In genomic region chr15:91942676-91943417, GRCh38 we compare ENCODE assay signal across 8 cellular contexts.
A peak's percentile ranks its signal among the peaks of the same experiment; 100 is the strongest.
DNase-seq lines count a peak whose midpoint lies in the region; ATAC-seq and TF ChIP-seq lines count a peak whose summit lies in the region.

No MANE protein-coding gene starts in this region.

- peaks cover 5% of the 10 kb centered on the region; the same call in 1 of the 2 replicates for H3K4me1 ChIP-seq in IMR-90 (ENCODE audit: control insufficient read depth, insufficient read depth, low read length)

- H3K4me3 Mint-ChIP-seq in activated CD8-positive, alpha-beta memory T cell treated with anti-CD3 and anti-CD28 coated beads, Interleukin-2, amount 10 ng/mL, durations not matched to agents 7 days and 5 days: peak overlapping the region; percentile 50
- H3K4me3 Mint-ChIP-seq in T-helper 17 cell: peak overlapping the region; percentile 86
- peak overlapping the region; percentile 14 for H3K4me3 Mint-ChIP-seq in neural crest cell

- H3K9me3 ChIP-seq in IMR-90 (ENCODE audit: control insufficient read depth, insufficient read depth, low read length): no peaks in the 10 kb centered on the region
- no peaks in the 10 kb centered on the region for H3K9me3 ChIP-seq in T-helper 17 cell (ENCODE audit: control insufficient read depth, low read length, poor library complexity, severe bottlenecking)

- no TSS peak for BruUV-seq in IMR-90 (replicated peaks; lab: Mats Ljungman, UMichigan)

- H2AFZ ChIP-seq in IMR-90 (replicated peaks; ENCODE audit: low read length, poor library complexity): peak overlapping the region; percentile 36

- dilution Hi-C loops in IMR-90 (cut with HindIII; ENCODE audit: low sequenced_read_pairs, unreplicated experiment): no loop called here

- peak; percentile 70 for DNase-seq in activated CD8-positive, alpha-beta memory T cell treated with anti-CD3 and anti-CD28 coated beads, Interleukin-2, amount 10 ng/mL, durations not matched to agents 7 days and 5 days
- DNase-seq in activated CD8-positive, alpha-beta memory T cell treated with anti-CD3 and anti-CD28 coated beads for 24 hours: no peak
- DNase-seq in IMR-90: peak; percentile 89
- DNase-seq in T-helper 17 cell: peak in 1 of 3 donors; percentile 12
- DNase-seq in erythroblast (lab: John Stamatoyannopoulos, UW): peak; percentile 7 to 27
- DNase-seq in neural crest cell (ENCODE audit: low read depth, low spot score): no peak
- DNase-seq in D341Med (ENCODE audit: low spot score): no peak
- no peak for DNase-seq in H7

- no peak overlapping the region for H3K56ac ChIP-seq in IMR-90 (ENCODE audit: extremely low read depth, insufficient read depth, low read length)

- WGBS in IMR-90 (ENCODE audit: extremely low coverage in 2 of 2, insufficient read length in 1 of 2), 2 experiments: no CpG with 5 or more reads among the region's 10 CpGs

- peak overlapping the region; percentile 63 for H3K4me2 ChIP-seq in IMR-90 (ENCODE audit: low read depth, low read length)

- H3K9me3 Mint-ChIP-seq in activated CD8-positive, alpha-beta memory T cell treated with anti-CD3 and anti-CD28 coated beads, Interleukin-2, amount 10 ng/mL, durations not matched to agents 7 days and 5 days (ENCODE audit: low read depth): no peaks in the 10 kb centered on the region
- no peaks in the 10 kb centered on the region for H3K9me3 Mint-ChIP-seq in neural crest cell

- in situ Hi-C loops in IMR-90 (cut with MboI; ENCODE audit: low sequenced_read_pairs): no loop called here

- no peaks in the 10 kb centered on the region for H4K20me1 ChIP-seq in IMR-90 (ENCODE audit: insufficient read depth, low read length)

- H2BK15ac ChIP-seq in IMR-90 (ENCODE audit: low read depth, low read length): no peak overlapping the region

- no peak overlapping the region for H2BK120ac ChIP-seq in IMR-90 (ENCODE audit: low read depth, low read length)

- no peak overlapping the region for H3K9ac ChIP-seq in IMR-90 (ENCODE audit: low read depth, low read length)

- H3K79me1 ChIP-seq in IMR-90 (ENCODE audit: low read depth in 1 of 2, low read length in 2 of 2): peaks cover 3 to 11% of the 10 kb centered on the region in 2 experiments; a peak in 1 of 4 replicates

- H4K8ac ChIP-seq in IMR-90 (ENCODE audit: low read depth in 2 of 2, low read length in 2 of 2): no peak overlapping the region

- no peak for TF ChIP-seq POLR2A in IMR-90 (IDR thresholded peaks at IDR 0.05; ENCODE audit: low read depth, low read length)
- no peak for TF ChIP-seq POLR2A in erythroblast (IDR thresholded peaks at IDR 0.05; ENCODE audit: low read length)

- H2AK5ac ChIP-seq in IMR-90 (ENCODE audit: low read depth, low read length): no peak overlapping the region

- TF ChIP-seq RAD21 in IMR-90 (IDR thresholded peaks at IDR 0.05; ENCODE audit: low read length): no peak

- H3K27me3 Mint-ChIP-seq in activated CD8-positive, alpha-beta memory T cell treated with anti-CD3 and anti-CD28 coated beads, Interleukin-2, amount 10 ng/mL, durations not matched to agents 7 days and 5 days: no peaks in the 10 kb centered on the region
- H3K27me3 Mint-ChIP-seq in T-helper 17 cell: no peaks in the 10 kb centered on the region
- peaks cover 17% of the 10 kb centered on the region for H3K27me3 Mint-ChIP-seq in neural crest cell (ENCODE audit: low read depth)

- H2BK20ac ChIP-seq in IMR-90 (ENCODE audit: low read depth, low read length): no peak overlapping the region

- ATAC-seq in activated CD8-positive, alpha-beta memory T cell treated with anti-CD3 and anti-CD28 coated beads, Interleukin-2, amount 10 ng/mL, durations not matched to agents 7 days and 5 days: peak; percentile 86
- peak; percentile 93 for ATAC-seq in IMR-90 (ENCODE audit: low read depth)
- peak; percentile 89 for ATAC-seq in T-helper 17 cell

- no peak overlapping the region for H2AK9ac ChIP-seq in IMR-90 (replicated peaks; ENCODE audit: low read depth, low read length, poor library complexity)

- CTCF ChIA-PET in activated CD8-positive, alpha-beta memory T cell treated with anti-CD3 and anti-CD28 coated beads, Interleukin-2, amount 10 ng/mL, durations not matched to agents 7 days and 5 days (lab: Charles Lee): interaction anchor here (1.9 to 2.5 kb wide), 3 partner anchors 90 to 236 kb away, joined by 5 to 16 read pairs (median 16); partner anchors contain the start of gene SLCO3A1
- CTCF ChIA-PET in IMR-90 (lab: Yijun Ruan, JAX): interaction anchor here (0.6 kb wide), 1 partner anchor 204 kb away, joined by 3 read pairs; no protein-coding TSS in a partner anchor

- H3K18ac ChIP-seq in IMR-90 (ENCODE audit: low read depth, low read length): peak overlapping the region; percentile 12; the same call in 1 of the 2 replicates

- no peaks in the 10 kb centered on the region for H3K36me3 ChIP-seq in IMR-90 (ENCODE audit: control insufficient read depth, insufficient read depth, low read length)
- H3K36me3 ChIP-seq in H7 (replicated peaks; ENCODE audit: control insufficient read depth, insufficient read depth, low read length): no peaks in the 10 kb centered on the region

- H2BK5ac ChIP-seq in IMR-90 (ENCODE audit: low read depth, low read length, poor library complexity, severe bottlenecking): no peak overlapping the region

- peak overlapping the region; percentile 36; the same call in 1 of the 2 replicates for H3K4ac ChIP-seq in IMR-90 (ENCODE audit: low read depth, low read length)

- no peaks in the 10 kb centered on the region for H3K36me3 Mint-ChIP-seq in activated CD8-positive, alpha-beta memory T cell treated with anti-CD3 and anti-CD28 coated beads, Interleukin-2, amount 10 ng/mL, durations not matched to agents 7 days and 5 days
- H3K36me3 Mint-ChIP-seq in T-helper 17 cell (ENCODE audit: low read depth) (no peaks in the 10 kb centered on the region), neural crest cell (ENCODE audit: low read depth) (no peaks in the 10 kb centered on the region)

- TF ChIP-seq CTCF in IMR-90 (conservative IDR thresholded peaks at IDR 0.05; ENCODE audit: low read depth, low read length): no peak
- TF ChIP-seq CTCF in neural crest cell (conservative IDR thresholded peaks at IDR 0.05): no peak

- no peaks in the 10 kb centered on the region for H3K9me1 ChIP-seq in IMR-90 (ENCODE audit: insufficient read depth, low read length)

- H3K14ac ChIP-seq in IMR-90 (replicated peaks; ENCODE audit: low read depth, low read length): 0 out of 2 replicates have a peak overlapping the region, but pooled peaks have one; percentile 32

- H4K5ac ChIP-seq in IMR-90 (ENCODE audit: low read depth, low read length): no peak overlapping the region; the same call in 1 of the 2 replicates

- no peaks in the 10 kb centered on the region for H3K27me3 ChIP-seq in IMR-90 (ENCODE audit: control insufficient read depth, insufficient read depth, low read length)
- no peaks in the 10 kb centered on the region for H3K27me3 ChIP-seq in H7 (ENCODE audit: control insufficient read depth, insufficient read depth, low read length)

- H3K23ac ChIP-seq in IMR-90 (ENCODE audit: low read depth, low read length): no peak overlapping the region

- no peak overlapping the region for H3K4me3 ChIP-seq in IMR-90 (ENCODE audit: insufficient read depth, low read depth, low read length)
- no peak overlapping the region for H3K4me3 ChIP-seq in H7 (ENCODE audit: insufficient read depth, low read depth, low read length)

- H3K4me1 Mint-ChIP-seq in activated CD8-positive, alpha-beta memory T cell treated with anti-CD3 and anti-CD28 coated beads, Interleukin-2, amount 10 ng/mL, durations not matched to agents 7 days and 5 days: peaks cover 23% of the 10 kb centered on the region
- peaks cover 66% of the 10 kb centered on the region for H3K4me1 Mint-ChIP-seq in T-helper 17 cell
- peaks cover 65% of the 10 kb centered on the region for H3K4me1 Mint-ChIP-seq in neural crest cell

- intact Hi-C loops in IMR-90 (cut with micrococcal nuclease): loop anchor here (2.0 to 10.0 kb wide), 3 partner anchors 90 to 638 kb away; partner anchors contain the start of gene SLCO3A1

- no peak overlapping the region for H4K91ac ChIP-seq in IMR-90 (ENCODE audit: insufficient read depth, low read depth, low read length)

- peak overlapping the region; percentile 57 for H3K27ac Mint-ChIP-seq in activated CD8-positive, alpha-beta memory T cell treated with anti-CD3 and anti-CD28 coated beads, Interleukin-2, amount 10 ng/mL, durations not matched to agents 7 days and 5 days
- H3K27ac Mint-ChIP-seq in T-helper 17 cell: peak overlapping the region; percentile 89
- no peak overlapping the region for H3K27ac Mint-ChIP-seq in neural crest cell (ENCODE audit: unreplicated experiment)

- H3K27ac ChIP-seq in IMR-90 (ENCODE audit: insufficient read depth, low read length): peak overlapping the region; percentile 21; the same call in 1 of the 2 replicates

- POLR2A ChIA-PET in IMR-90 (lab: Charles Lee; ENCODE audit: unreplicated experiment): no interaction called here

TF ChIP-seq in IMR-90, 13 proteins besides CTCF, POLR2A, EP300 and RAD21:
- TF ChIP-seq CHD1 (IDR thresholded peaks at IDR 0.05; ENCODE audit: low read depth, low read length): no peak
- TF ChIP-seq CEBPB (IDR thresholded peaks at IDR 0.05; ENCODE audit: low read depth, low read length): peak; percentile 100
- peak; percentile 94 for TF ChIP-seq MAZ (IDR thresholded peaks at IDR 0.05; ENCODE audit: borderline replicate concordance, low read depth, low read length)

Comparison
In these comparisons a context has a peak if more than half of its experiments do, and no peak if none do; other contexts are left out.
1. DNase-seq: peak in activated CD8-positive, alpha-beta memory T cell treated with anti-CD3 and anti-CD28 coated beads, Interleukin-2, amount 10 ng/mL, durations not matched to agents 7 days and 5 days (single experiment), IMR-90 (single experiment) and erythroblast (2 of 2); none in activated CD8-positive, alpha-beta memory T cell treated with anti-CD3 and anti-CD28 coated beads for 24 hours (single experiment), neural crest cell (single experiment), D341Med (single experiment) and H7 (single experiment).
2. H3K4me3 Mint-ChIP-seq: peak in every context shown above with its lines; median percentile 86 in T-helper 17 cell; 50 in activated CD8-positive, alpha-beta memory T cell treated with anti-CD3 and anti-CD28 coated beads, Interleukin-2, amount 10 ng/mL, durations not matched to agents 7 days and 5 days; 14 in neural crest cell.
3. Peak in every context shown above with its lines, with median percentiles within 50 percentile points of each other: ATAC-seq.